In the genomic region with DNA sequence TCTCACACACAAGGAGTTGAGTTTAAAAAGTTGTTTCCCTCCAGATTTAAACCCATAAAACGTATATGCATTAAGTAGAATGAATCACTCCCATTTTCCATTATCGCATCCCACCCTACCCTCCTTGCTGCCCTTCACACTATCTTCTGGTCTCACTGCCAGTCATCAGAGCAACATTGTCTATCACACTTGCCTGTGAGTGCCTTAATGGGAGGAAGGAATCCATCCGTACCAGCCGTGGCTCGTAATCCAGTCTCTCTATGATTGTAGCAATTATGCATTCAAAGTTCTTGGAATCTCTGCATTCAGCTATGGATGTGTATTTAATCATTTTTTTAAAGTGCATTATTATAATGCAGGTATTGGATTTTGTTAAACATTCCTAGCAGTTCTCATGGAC, we compare ENCODE assay signal across 16 cellular contexts. TPM values are rescaled to one million over a fixed set of nuclear protein-coding genes. Genes with fewer than 3 reads are reported as not detected.
A peak's percentile ranks its signal among the peaks of the same experiment; 100 is the strongest.
DNase-seq lines count a peak whose midpoint lies in the region; ATAC-seq and TF ChIP-seq lines count a peak whose summit lies in the region.
"Had no signal": no experiment of that assay in that cellular context is flagged by ENCODE, and none has a peak within 500 bp of the region (broad histone marks: within the 10 kb centered on the region; RNA-seq: fewer than 3 reads in every experiment).

No MANE protein-coding gene starts in this region.

- TF ChIP-seq CTCF in IMR-90 (conservative IDR thresholded peaks at IDR 0.05; ENCODE audit: low read depth, low read length) (no peak), mesothelial cell of epicardium (IDR thresholded peaks at IDR 0.05; ENCODE audit: unreplicated experiment) (no peak), neural progenitor cell (IDR thresholded peaks at IDR 0.05) (no peak), GM10248 (IDR thresholded peaks at IDR 0.05; ENCODE audit: control extremely low read depth, extremely low read depth, low read depth, missing control alignments) (no peak), foreskin fibroblast (IDR thresholded peaks at IDR 0.05; ENCODE audit: low read depth, low read length) (no peak)

- H3K9me3 ChIP-seq in IMR-90 (ENCODE audit: control insufficient read depth, insufficient read depth, low read length) (no peaks in the 10 kb centered on the region), neural progenitor cell (ENCODE audit: low read depth) (no peaks in the 10 kb centered on the region)
- H3K9me3 ChIP-seq: Caco-2 had no signal

- ATAC-seq in IMR-90 (ENCODE audit: low read depth) = no peak
- ATAC-seq: GM12878, GM23338 had no signal

- H3F3A ChIP-seq in neural progenitor cell (ENCODE audit: low read depth) = peaks cover 21% of the 10 kb centered on the region

- TF ChIP-seq RAD21 in IMR-90 (IDR thresholded peaks at IDR 0.05; ENCODE audit: low read length) = no peak

- H3K4me1 Mint-ChIP-seq in mesothelial cell of epicardium (peaks cover 33% of the 10 kb centered on the region), neural progenitor cell (peaks cover 18% of the 10 kb centered on the region)
- peaks cover 25% of the 10 kb centered on the region for H3K4me1 Mint-ChIP-seq in activated CD4-positive, alpha-beta memory T cell treated with anti-CD3 and anti-CD28 coated beads for 36 hours (ENCODE audit: low read depth)

- H3K27me3 ChIP-seq in IMR-90 (ENCODE audit: control insufficient read depth, insufficient read depth, low read length) = peaks cover 78% of the 10 kb centered on the region
- H3K27me3 ChIP-seq in neural progenitor cell = peaks cover 71% of the 10 kb centered on the region

- DNase-seq in IMR-90 (no peak), mesothelial cell of epicardium (ENCODE audit: low spot score in 2 of 2, unreplicated experiment in 2 of 2) (no peak), neural progenitor cell (ENCODE audit: low spot score) (no peak), GM10248 (ENCODE audit: extremely low spot score) (no peak), foreskin fibroblast (no peak)
- DNase-seq in activated CD4-positive, alpha-beta memory T cell treated with anti-CD3 and anti-CD28 coated beads for 36 hours = no peak
- DNase-seq: Caco-2; CD8-positive, alpha-beta memory T cell; H7 had no signal

- no peaks in the 10 kb centered on the region for H3K79me1 ChIP-seq in IMR-90 (ENCODE audit: low read depth in 1 of 2, low read length in 2 of 2)

- dilution Hi-C loops in IMR-90 (cut with HindIII; ENCODE audit: low sequenced_read_pairs, unreplicated experiment) = no loop called here

- H2BK15ac ChIP-seq in IMR-90 (ENCODE audit: low read depth, low read length) = no peak overlapping the region

- no peak overlapping the region for H3K27ac Mint-ChIP-seq in mesothelial cell of epicardium
- no peak overlapping the region for H3K27ac Mint-ChIP-seq in neural progenitor cell
- H3K27ac Mint-ChIP-seq in activated CD4-positive, alpha-beta memory T cell treated with anti-CD3 and anti-CD28 coated beads for 36 hours = no peak overlapping the region
- H3K27ac Mint-ChIP-seq: CD14-positive monocyte; CD8-positive, alpha-beta memory T cell; GM23338; IgD-negative memory B cell had no signal

- no peak overlapping the region for H3K14ac ChIP-seq in IMR-90 (replicated peaks; ENCODE audit: low read depth, low read length)

- H3K4me3 ChIP-seq in IMR-90 (ENCODE audit: insufficient read depth, low read depth, low read length) = no peak overlapping the region
- no peak overlapping the region for H3K4me3 ChIP-seq in neural progenitor cell
- no peak overlapping the region for H3K4me3 ChIP-seq in foreskin fibroblast (ENCODE audit: low read depth in 1 of 2, low read length in 2 of 2)
- H3K4me3 ChIP-seq: GM12878, GM23338 had no signal

- no peak for TF ChIP-seq POLR2A in IMR-90 (IDR thresholded peaks at IDR 0.05; ENCODE audit: low read depth, low read length)

- H3K4ac ChIP-seq in IMR-90 (ENCODE audit: low read depth, low read length) = no peak overlapping the region

- in situ Hi-C loops in IMR-90 (cut with MboI; ENCODE audit: low sequenced_read_pairs) = no loop called here

- H3K27ac ChIP-seq in IMR-90 (ENCODE audit: insufficient read depth, low read length) (no peak overlapping the region), neural progenitor cell (no peak overlapping the region)

- H4K5ac ChIP-seq in IMR-90 (ENCODE audit: low read depth, low read length) = no peak overlapping the region

- no peaks in the 10 kb centered on the region for H3K36me3 ChIP-seq in IMR-90 (ENCODE audit: control insufficient read depth, insufficient read depth, low read length)
- H3K36me3 ChIP-seq in neural progenitor cell = no peaks in the 10 kb centered on the region

- no peak overlapping the region for H3K56ac ChIP-seq in IMR-90 (ENCODE audit: extremely low read depth, insufficient read depth, low read length)

- H3K9ac ChIP-seq in IMR-90 (ENCODE audit: low read depth, low read length) = no peak overlapping the region
- no peak overlapping the region for H3K9ac ChIP-seq in neural progenitor cell

- H4K20me1 ChIP-seq in IMR-90 (ENCODE audit: insufficient read depth, low read length) (no peaks in the 10 kb centered on the region), neural progenitor cell (ENCODE audit: low read depth) (no peaks in the 10 kb centered on the region)

- no peak overlapping the region for H2AK5ac ChIP-seq in IMR-90 (ENCODE audit: low read depth, low read length)

- H3K36me3 Mint-ChIP-seq in mesothelial cell of epicardium = no peaks in the 10 kb centered on the region
- H3K36me3 Mint-ChIP-seq in neural progenitor cell = no peaks in the 10 kb centered on the region
- no peaks in the 10 kb centered on the region for H3K36me3 Mint-ChIP-seq in activated CD4-positive, alpha-beta memory T cell treated with anti-CD3 and anti-CD28 coated beads for 36 hours
- H3K36me3 Mint-ChIP-seq: CD8-positive, alpha-beta memory T cell; IgD-negative memory B cell had no signal

- POLR2A ChIA-PET in IMR-90 (lab: Charles Lee; ENCODE audit: unreplicated experiment) = no interaction called here
- POLR2A ChIA-PET in GM10248 (lab: Yijun Ruan, JAX) = no interaction called here
- POLR2A ChIA-PET in activated CD4-positive, alpha-beta memory T cell treated with anti-CD3 and anti-CD28 coated beads for 36 hours (lab: Charles Lee) = no interaction called here

- H3K4me1 ChIP-seq in IMR-90 (ENCODE audit: control insufficient read depth, insufficient read depth, low read length) (peaks cover 1% of the 10 kb centered on the region; the same call in 1 of the 2 replicates), neural progenitor cell (peaks cover 23% of the 10 kb centered on the region)

- no peak overlapping the region for H4K91ac ChIP-seq in IMR-90 (ENCODE audit: insufficient read depth, low read depth, low read length)

- H3K4me2 ChIP-seq in IMR-90 (ENCODE audit: low read depth, low read length) = no peak overlapping the region
- no peak overlapping the region for H3K4me2 ChIP-seq in neural progenitor cell
- H3K4me2 ChIP-seq: GM23338 had no signal

- H3K27me3 Mint-ChIP-seq in mesothelial cell of epicardium (ENCODE audit: low read depth) = peaks cover 21% of the 10 kb centered on the region
- H3K27me3 Mint-ChIP-seq in neural progenitor cell (ENCODE audit: insufficient read depth, low read depth) = peaks cover 9% of the 10 kb centered on the region
- H3K27me3 Mint-ChIP-seq in activated CD4-positive, alpha-beta memory T cell treated with anti-CD3 and anti-CD28 coated beads for 36 hours = peaks cover 55% of the 10 kb centered on the region

- WGBS in IMR-90 (ENCODE audit: extremely low coverage in 2 of 2, insufficient read length in 1 of 2), 2 experiments = no CpG with 5 or more reads among the region's 5 CpGs

- H3K4me3 Mint-ChIP-seq in mesothelial cell of epicardium (peak overlapping the region; percentile 15), neural progenitor cell (peak overlapping the region; percentile 38)
- no peak overlapping the region for H3K4me3 Mint-ChIP-seq in activated CD4-positive, alpha-beta memory T cell treated with anti-CD3 and anti-CD28 coated beads for 36 hours

- CTCF ChIA-PET in IMR-90 (lab: Yijun Ruan, JAX) (no interaction called here), GM10248 (lab: Yijun Ruan, JAX) (interaction anchor here (1.2 to 11.0 kb wide), 3 partner anchors 16 to 93 kb away, joined by 4 to 292 read pairs (median 6); no protein-coding TSS in a partner anchor)
- CTCF ChIA-PET in activated CD4-positive, alpha-beta memory T cell treated with anti-CD3 and anti-CD28 coated beads for 36 hours (lab: Charles Lee) = interaction anchor here (0.9 to 11.4 kb wide), 2 partner anchors 82 to 128 kb away, joined by 3 to 441 read pairs; no protein-coding TSS in a partner anchor

- H3K79me2 ChIP-seq in neural progenitor cell (ENCODE audit: low read depth) = no peaks in the 10 kb centered on the region

- H2BK20ac ChIP-seq in IMR-90 (ENCODE audit: low read depth, low read length) = no peak overlapping the region

- no peak overlapping the region for H2BK5ac ChIP-seq in IMR-90 (ENCODE audit: low read depth, low read length, poor library complexity, severe bottlenecking)

- intact Hi-C loops in IMR-90 (cut with micrococcal nuclease) = no loop called here
- intact Hi-C loops in activated CD4-positive, alpha-beta memory T cell treated with anti-CD3 and anti-CD28 coated beads for 36 hours (cut with micrococcal nuclease) = loop anchor here (10.0 kb wide), 1 partner anchor 1353 kb away; no protein-coding TSS in a partner anchor

- BruUV-seq in IMR-90 (replicated peaks; lab: Mats Ljungman, UMichigan) = no TSS peak

- H2AK9ac ChIP-seq in IMR-90 (replicated peaks; ENCODE audit: low read depth, low read length, poor library complexity) = no peak overlapping the region

- no peak overlapping the region for H3K18ac ChIP-seq in IMR-90 (ENCODE audit: low read depth, low read length)

- H3K9me3 Mint-ChIP-seq in mesothelial cell of epicardium (no peaks in the 10 kb centered on the region), neural progenitor cell (no peaks in the 10 kb centered on the region)
- H3K9me3 Mint-ChIP-seq in activated CD4-positive, alpha-beta memory T cell treated with anti-CD3 and anti-CD28 coated beads for 36 hours = no peaks in the 10 kb centered on the region
- H3K9me3 Mint-ChIP-seq: CD8-positive, alpha-beta memory T cell; GM23338 had no signal

- H4K8ac ChIP-seq in IMR-90 (ENCODE audit: low read depth in 2 of 2, low read length in 2 of 2) = no peak overlapping the region

- H2AFZ ChIP-seq in IMR-90 (replicated peaks; ENCODE audit: low read length, poor library complexity) (no peak overlapping the region), neural progenitor cell (replicated peaks) (no peak overlapping the region)
- H2AFZ ChIP-seq: GM23338 had no signal

- 0 out of 2 replicates have a peak overlapping the region, but pooled peaks have one; percentile 15 for H3K23ac ChIP-seq in IMR-90 (ENCODE audit: low read depth, low read length)

- H3K9me1 ChIP-seq in IMR-90 (ENCODE audit: insufficient read depth, low read length) = no peaks in the 10 kb centered on the region

- H2BK120ac ChIP-seq in IMR-90 (ENCODE audit: low read depth, low read length) = no peak overlapping the region

RNA-seq across cellular contexts. Expression of a gene that starts 1.9 kb away (rescaled TPM):
- under 0.01 TPM in 1 of 2 replicates, not detected in the other for total RNA-seq in IMR-90 (2012; rRNA removed)
- polyA plus RNA-seq in IMR-90 (2012; rRNA removed) = 0.06 TPM in 1 of 2 replicates, not detected in the other
- 0.04 TPM in 1 of 2 replicates, not detected in the other for polyA plus RNA-seq in IMR-90 (2012; cell fraction: cytosol; rRNA removed)
- polyA plus RNA-seq in IMR-90 (2012; cell fraction: nucleus; rRNA removed; ENCODE audit: low replicate concordance) = 0.03 and 0.16 TPM in 2 replicates
- 1.8 to 2.0 TPM (median 2.0 TPM) in 3 replicates for total RNA-seq in mesothelial cell of epicardium
- total RNA-seq in neural progenitor cell (ENCODE audit: low replicate concordance) = 0.43 and 1.1 TPM in 2 replicates
- total RNA-seq in activated CD4-positive, alpha-beta memory T cell treated with anti-CD3 and anti-CD28 coated beads for 36 hours = under 1 TPM in 1 of 2 experiments, not detected in 1; 0.14 TPM
- total RNA-seq: A673, HT-29 had no signal
- polyA plus RNA-seq: CD14-positive monocyte; CD8-positive, alpha-beta memory T cell had no signal

RNA-seq across cellular contexts. Expression of a gene that starts 49.5 kb away (rescaled TPM):
- total RNA-seq in IMR-90 (2012; rRNA removed) (not detected in 2 replicates), mesothelial cell of epicardium (7.6 to 8.7 TPM (median 7.6 TPM) in 3 replicates), neural progenitor cell (ENCODE audit: low replicate concordance) (0.06 and 0.36 TPM in 2 replicates)
- polyA plus RNA-seq in IMR-90 (2012; rRNA removed) = not detected in 2 replicates
- not detected in 2 replicates for polyA plus RNA-seq in IMR-90 (2012; cell fraction: cytosol; rRNA removed)
- polyA plus RNA-seq in IMR-90 (2012; cell fraction: nucleus; rRNA removed; ENCODE audit: low replicate concordance) = not detected in 2 replicates
- not detected for total RNA-seq in activated CD4-positive, alpha-beta memory T cell treated with anti-CD3 and anti-CD28 coated beads for 36 hours
- total RNA-seq: A673; CD8-positive, alpha-beta memory T cell; HT-29 had no signal
- polyA plus RNA-seq: BJ; CD8-positive, alpha-beta memory T cell; IgD-negative memory B cell had no signal
